ENCODE assay signal across 26 cellular contexts in the genomic region with DNA sequence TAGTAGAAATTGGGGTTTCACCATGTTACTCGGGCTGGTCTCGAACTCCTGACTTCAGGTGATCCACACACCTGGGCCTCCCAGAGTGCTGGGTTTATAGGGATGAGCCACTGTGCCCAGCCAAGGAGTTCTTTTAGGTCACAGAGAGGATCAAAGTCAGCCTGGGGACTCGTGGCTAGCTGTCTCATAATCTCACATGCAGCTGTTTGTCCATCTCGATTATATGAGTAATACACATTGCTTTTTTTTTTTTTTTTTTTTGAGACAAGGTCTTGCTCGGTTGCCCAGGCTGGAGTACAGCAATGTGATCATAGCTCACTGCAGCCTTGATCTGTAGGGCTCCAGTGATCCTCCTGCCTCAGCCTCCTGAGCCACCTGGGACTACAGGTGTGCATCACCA. TPM values are rescaled to one million over a fixed set of nuclear protein-coding genes. Genes with fewer than 3 reads are reported as not detected.
"Had no signal": no experiment of that assay in that cellular context is flagged by ENCODE, and none has a peak within 500 bp of the region (broad histone marks: within the 10 kb centered on the region; RNA-seq: fewer than 3 reads in every experiment).

No MANE protein-coding gene starts in this region.

- H3K9me3 ChIP-seq: esophagus squamous epithelium, gastrocnemius medialis, left lung, mucosa of descending colon, prostate gland, right atrium auricular region, stomach, thyroid gland had no signal

- H3K4me3 ChIP-seq: esophagus squamous epithelium, gastrocnemius medialis, left lung, mucosa of descending colon, prostate gland, right atrium auricular region, stomach, thyroid gland had no signal

- DNase-seq: cortex of kidney; effector memory CD8-positive, alpha-beta T cell; erythroblast; esophagus squamous epithelium; foreskin fibroblast; gastrocnemius medialis; head of caudate nucleus; kidney; left cardiac atrium; mesenchymal stem cell; mucosa of descending colon; naive thymus-derived CD4-positive, alpha-beta T cell; nephron progenitor cell; nucleus accumbens; stimulated activated CD4-positive, alpha-beta T cell treated with anti-CD3 and anti-CD28 coated beads, Interleukin-2, amount 100 ng/mL, for 24 hours; stimulated activated CD4-positive, alpha-beta T cell treated with anti-CD3 and anti-CD28 coated beads, Interleukin-4, amount 100 ng/mL, for 24 hours; stimulated activated naive CD4-positive, alpha-beta T cell treated with Interleukin-2 at 50 U/mL for 16 hours; stomach; thyroid gland had no signal

- H3K36me3 ChIP-seq: prostate gland had no signal

- H3K27ac ChIP-seq: esophagus squamous epithelium, gastrocnemius medialis, left lung, prostate gland, right atrium auricular region, stomach, thyroid gland had no signal

- H3K27me3 ChIP-seq: esophagus squamous epithelium, gastrocnemius medialis, left lung, right atrium auricular region, stomach, thyroid gland had no signal

- H3K4me1 ChIP-seq: prostate gland had no signal

RNA-seq across cellular contexts. Expression of gene COL26A1, which starts 43.3 kb away (rescaled TPM):
- total RNA-seq: dermis microvascular lymphatic vessel endothelial cell, esophagus squamous epithelium, gastrocnemius medialis, glomerular endothelial cell, left cardiac atrium, lung microvascular endothelial cell, mucosa of descending colon, right atrium auricular region, subcutaneous adipose tissue, thyroid gland had no signal
- polyA plus RNA-seq: naive thymus-derived CD4-positive, alpha-beta T cell had no signal
